ENCODE assay signal across 7 cellular contexts in genomic region chr20:1245578-1245977, GRCh38. TPM values are rescaled to one million over a fixed set of nuclear protein-coding genes. Genes with fewer than 3 reads are reported as not detected.
"Had no signal": no experiment of that assay in that cellular context is flagged by ENCODE, and none has a peak within 500 bp of the region (broad histone marks: within the 10 kb centered on the region; RNA-seq: fewer than 3 reads in every experiment).

No MANE protein-coding gene starts in this region.

- H3K9ac ChIP-seq: GM23248 had no signal

- H2AFZ ChIP-seq: GM23248 had no signal

- H3K9me3 Mint-ChIP-seq: IgD-negative memory B cell had no signal

- H3K27ac ChIP-seq: GM23248 had no signal

- H3K4me3 ChIP-seq: GM23248 had no signal

- DNase-seq: GM23248, H9, HCEC 1CT had no signal

- H3K27ac Mint-ChIP-seq: H9, IgD-negative memory B cell had no signal

- H3K4me1 Mint-ChIP-seq: IgD-negative memory B cell had no signal

- FAIRE-seq: H1, HTR-8/SVneo had no signal

- H3K36me3 Mint-ChIP-seq: IgD-negative memory B cell had no signal

- H3K4me3 Mint-ChIP-seq: H9, IgD-negative memory B cell had no signal

RNA-seq across cellular contexts. Expression of gene RAD21L1, which starts 19.7 kb away (rescaled TPM):
- total RNA-seq: GM23248, H9, HT-29 had no signal
- polyA plus RNA-seq: IgD-negative memory B cell had no signal

RNA-seq across cellular contexts. Expression of gene C20orf202, which starts 42.3 kb away (rescaled TPM):
- total RNA-seq: GM23248, H1 had no signal
- polyA plus RNA-seq: GM23248, IgD-negative memory B cell had no signal
